ENCODE assay signal across 29 cellular contexts in the genomic region with DNA sequence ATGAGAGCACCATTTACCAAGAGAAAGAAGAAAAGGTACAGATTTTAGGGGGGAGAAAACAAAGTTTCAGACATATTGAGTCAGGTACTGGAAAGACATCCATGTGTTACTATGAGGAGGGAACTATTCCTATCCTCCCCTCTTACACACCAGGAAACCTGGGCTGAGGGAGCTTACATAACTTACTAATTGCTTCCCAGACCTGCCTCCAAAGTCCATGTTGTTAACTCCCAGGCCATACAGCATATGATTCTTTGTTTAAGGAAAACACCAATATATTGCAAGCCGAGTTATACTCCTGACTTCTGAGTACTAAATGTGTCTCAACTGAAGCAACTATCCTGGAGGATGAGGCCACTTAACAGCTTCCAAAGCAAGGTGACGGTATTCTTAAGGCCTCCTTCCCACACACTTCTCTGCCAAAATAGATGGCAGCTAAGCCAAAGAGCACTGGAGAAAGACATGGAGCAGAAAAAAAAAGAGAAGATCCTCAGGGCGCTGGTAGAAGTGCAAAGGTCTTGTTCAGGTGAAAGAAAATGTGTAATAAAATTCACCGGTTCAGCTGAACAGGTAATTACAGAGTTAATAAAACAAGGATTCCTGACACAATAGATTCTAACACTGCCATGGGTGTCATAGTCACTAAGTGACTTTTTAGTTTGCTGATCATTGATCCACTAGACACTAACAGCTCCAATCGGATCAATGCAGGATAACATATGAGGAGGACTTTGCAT.
"Had no signal": no experiment of that assay in that cellular context is flagged by ENCODE, and none has a peak within 500 bp of the region (broad histone marks: within the 10 kb centered on the region; RNA-seq: fewer than 3 reads in every experiment).

No MANE protein-coding gene starts in this region.

- H3K4me1 ChIP-seq: esophagus muscularis mucosa, foreskin keratinocyte, upper lobe of left lung, vagina had no signal

- H3K27me3 Mint-ChIP-seq: activated naive CD4-positive, alpha-beta T cell treated with anti-CD3 and anti-CD28 coated beads, Interleukin-2, amount 10 ng/mL, durations not matched to agents 7 days and 5 days; naive thymus-derived CD4-positive, alpha-beta T cell; stimulated activated naive CD8-positive, alpha-beta T cell treated with anti-CD3 and anti-CD28 coated beads, Interleukin-15, amount 100 ng/mL, for 72 hours had no signal

- H3K27ac ChIP-seq: esophagus muscularis mucosa, foreskin keratinocyte, heart left ventricle, left ventricle myocardium inferior, skin epidermis, upper lobe of left lung, vagina, VCaP had no signal

- H3K27ac Mint-ChIP-seq: activated naive CD4-positive, alpha-beta T cell treated with anti-CD3 and anti-CD28 coated beads, Interleukin-2, amount 10 ng/mL, durations not matched to agents 7 days and 5 days; activated T-helper 1 cell treated with anti-CD3 and anti-CD28 coated beads, Interleukin-12 subunit alpha, Interleukin-12 subunit beta, Interleukin-2, Interleukin-4 antibody, amounts not matched to agents 30 ng/mL and 10 ng/mL and 1 ng/mL, durations not matched to agents 14 hours and 24 hours and 36 hours; stimulated activated memory B cell treated with anti-CD40 and anti-IgM and Interleukin-4, amounts not matched to agents 10 μg/mL and 1 μg/mL and 100 μg/mL, for 72 hours; stimulated activated naive CD8-positive, alpha-beta T cell treated with anti-CD3 and anti-CD28 coated beads, Interleukin-15, amount 100 ng/mL, for 72 hours had no signal

- H3K4me3 Mint-ChIP-seq: activated naive CD4-positive, alpha-beta T cell treated with anti-CD3 and anti-CD28 coated beads, Interleukin-2, amount 10 ng/mL, durations not matched to agents 7 days and 5 days; activated T-helper 1 cell treated with anti-CD3 and anti-CD28 coated beads, Interleukin-12 subunit alpha, Interleukin-12 subunit beta, Interleukin-2, Interleukin-4 antibody, amounts not matched to agents 30 ng/mL and 10 ng/mL and 1 ng/mL, durations not matched to agents 14 hours and 24 hours and 36 hours; naive thymus-derived CD4-positive, alpha-beta T cell; stimulated activated memory B cell treated with anti-CD40 and anti-IgM and Interleukin-4, amounts not matched to agents 10 μg/mL and 1 μg/mL and 100 μg/mL, for 72 hours; stimulated activated naive CD8-positive, alpha-beta T cell treated with anti-CD3 and anti-CD28 coated beads, Interleukin-15, amount 100 ng/mL, for 72 hours had no signal

- H3K36me3 ChIP-seq: esophagus muscularis mucosa, heart left ventricle, left ventricle myocardium inferior, upper lobe of left lung, vagina had no signal

- H3K9me3 Mint-ChIP-seq: activated naive CD4-positive, alpha-beta T cell treated with anti-CD3 and anti-CD28 coated beads, Interleukin-2, amount 10 ng/mL, durations not matched to agents 7 days and 5 days; activated T-helper 1 cell treated with anti-CD3 and anti-CD28 coated beads, Interleukin-12 subunit alpha, Interleukin-12 subunit beta, Interleukin-2, Interleukin-4 antibody, amounts not matched to agents 30 ng/mL and 10 ng/mL and 1 ng/mL, durations not matched to agents 14 hours and 24 hours and 36 hours; naive thymus-derived CD4-positive, alpha-beta T cell; stimulated activated memory B cell treated with anti-CD40 and anti-IgM and Interleukin-4, amounts not matched to agents 10 μg/mL and 1 μg/mL and 100 μg/mL, for 72 hours; stimulated activated naive CD8-positive, alpha-beta T cell treated with anti-CD3 and anti-CD28 coated beads, Interleukin-15, amount 100 ng/mL, for 72 hours had no signal

- DNase-seq: activated CD4-positive, alpha-beta T cell treated with anti-CD3 and anti-CD28 coated beads for 4 hours; activated CD4-positive, alpha-beta T cell treated with anti-CD3 and anti-CD28 coated beads, Interleukin-2, amount 50 U/mL, for 4 hours; activated CD8-positive, alpha-beta memory T cell treated with anti-CD3 and anti-CD28 coated beads, Interleukin-2, amount 50 U/mL, for 4 hours; activated gamma-delta T cell; activated naive CD4-positive, alpha-beta T cell treated with anti-CD3 and anti-CD28 coated beads, Interleukin-2, amount 10 ng/mL, durations not matched to agents 7 days and 5 days; activated T-cell treated with anti-CD3 and anti-CD28 coated beads, Interleukin-2, amount 50 U/mL, for 1 hour; amygdala; caudate nucleus; dermis blood vessel endothelial cell; effector CD4-positive, alpha-beta T cell; foreskin keratinocyte; heart left ventricle; kidney glomerular epithelial cell; left ventricle myocardium inferior; mesendoderm; naive thymus-derived CD4-positive, alpha-beta T cell; stimulated activated CD4-positive, alpha-beta T cell treated with anti-CD3 and anti-CD28 coated beads, Interleukin-4, amount 100 ng/mL, for 24 hours; stimulated activated naive CD8-positive, alpha-beta T cell treated with anti-CD3 and anti-CD28 coated beads, Interleukin-15, amount 100 ng/mL, for 72 hours; substantia nigra; T-helper 1 cell; upper lobe of left lung had no signal

- H3K36me3 Mint-ChIP-seq: stimulated activated memory B cell treated with anti-CD40 and anti-IgM and Interleukin-4, amounts not matched to agents 10 μg/mL and 1 μg/mL and 100 μg/mL, for 72 hours had no signal

- ATAC-seq: foreskin keratinocyte; heart left ventricle; naive thymus-derived CD4-positive, alpha-beta T cell; sciatic nerve; stimulated activated memory B cell treated with anti-CD40 and anti-IgM and Interleukin-4, amounts not matched to agents 10 μg/mL and 1 μg/mL and 100 μg/mL, for 72 hours; stimulated activated naive CD8-positive, alpha-beta T cell treated with anti-CD3 and anti-CD28 coated beads, Interleukin-15, amount 100 ng/mL, for 72 hours had no signal

- H3K4me1 Mint-ChIP-seq: activated naive CD4-positive, alpha-beta T cell treated with anti-CD3 and anti-CD28 coated beads, Interleukin-2, amount 10 ng/mL, durations not matched to agents 7 days and 5 days; stimulated activated memory B cell treated with anti-CD40 and anti-IgM and Interleukin-4, amounts not matched to agents 10 μg/mL and 1 μg/mL and 100 μg/mL, for 72 hours had no signal

- H3K9me3 ChIP-seq: esophagus muscularis mucosa, heart left ventricle, left ventricle myocardium inferior, upper lobe of left lung, vagina had no signal

- H3K4me3 ChIP-seq: esophagus muscularis mucosa, heart left ventricle, left ventricle myocardium inferior, lung, skin epidermis, upper lobe of left lung, vagina had no signal

- H3K27me3 ChIP-seq: upper lobe of left lung, vagina had no signal
